ENCODE assay signal across 9 cellular contexts in genomic region chr1:169044296-169044695, GRCh38.
DNase-seq lines count a peak whose midpoint lies in the region; ATAC-seq, FAIRE-seq and TF ChIP-seq lines count a peak whose summit lies in the region.
"Had no signal": no experiment of that assay in that cellular context is flagged by ENCODE, and none has a peak within 500 bp of the region (broad histone marks: within the 10 kb centered on the region; RNA-seq: fewer than 3 reads in every experiment).

No MANE protein-coding gene starts in this region.

- H3K4me3 Mint-ChIP-seq in activated T-cell treated with anti-CD3 and anti-CD28 coated beads, Interleukin-2, amount 50 U/mL, for 24 hours: peak overlapping the region; percentile 1

- H3K36me3 ChIP-seq in rectal smooth muscle tissue (ENCODE audit: control insufficient read depth, insufficient read depth, low read length): no peaks in the 10 kb centered on the region

- ATAC-seq in GM21423 (IDR thresholded peaks at IDR 0.05; ENCODE audit: unreplicated experiment): peak; percentile 81
- peak; percentile 86 for ATAC-seq in HG03575 (IDR thresholded peaks at IDR 0.05; ENCODE audit: extremely low read depth, insufficient number of reproducible peaks, low FRiP score, unreplicated experiment)

- peak; percentile 37; the same call in 1 of the 2 replicates for TF ChIP-seq POLR2A in GM12892 (IDR thresholded peaks at IDR 0.05; ENCODE audit: low read depth, low read length)

- H3K4me1 Mint-ChIP-seq in activated T-cell treated with anti-CD3 and anti-CD28 coated beads, Interleukin-2, amount 50 U/mL, for 24 hours (ENCODE audit: low read depth): peaks cover 65% of the 10 kb centered on the region

- H3K4me1 ChIP-seq in rectal smooth muscle tissue (ENCODE audit: control insufficient read depth, insufficient read depth, low read length): no peaks in the 10 kb centered on the region

- DNase-seq in GM12892 (ENCODE audit: insufficient read length) (no peak), urothelium cell line (ENCODE audit: low spot score) (no peak), NCI-H1436 treated with DMSO at 0.1 percent for 48 hours (lab: John Stamatoyannopoulos, UW) (no peak), NCI-H2171 (lab: John Stamatoyannopoulos, UW) (no peak)
- no peak for DNase-seq in activated T-cell treated with anti-CD3 and anti-CD28 coated beads, Interleukin-2, amount 50 U/mL, for 24 hours

- no peak overlapping the region for H3K9ac ChIP-seq in rectal smooth muscle tissue (ENCODE audit: low read length)

- H3K27ac Mint-ChIP-seq in activated T-cell treated with anti-CD3 and anti-CD28 coated beads, Interleukin-2, amount 50 U/mL, for 24 hours: peak overlapping the region; percentile 10
- H3K27ac Mint-ChIP-seq: IgD-negative memory B cell had no signal

- H3K27ac ChIP-seq in rectal smooth muscle tissue (ENCODE audit: low read depth, low read length): no peak overlapping the region

- H3K36me3 Mint-ChIP-seq in activated T-cell treated with anti-CD3 and anti-CD28 coated beads, Interleukin-2, amount 50 U/mL, for 24 hours (ENCODE audit: low read depth): no peaks in the 10 kb centered on the region

- FAIRE-seq in GM12892 (lab: Jason Lieb, UNC): peak; percentile 97
- FAIRE-seq in urothelium cell line (lab: Jason Lieb, UNC): no peak

- no peaks in the 10 kb centered on the region for H3K27me3 ChIP-seq in rectal smooth muscle tissue (ENCODE audit: control insufficient read depth, insufficient read depth, low read length)

- H3K9me3 Mint-ChIP-seq in activated T-cell treated with anti-CD3 and anti-CD28 coated beads, Interleukin-2, amount 50 U/mL, for 24 hours: no peaks in the 10 kb centered on the region

- H3K4me3 ChIP-seq in rectal smooth muscle tissue (ENCODE audit: low read length): peak overlapping the region; percentile 6

- H3K27me3 Mint-ChIP-seq in activated T-cell treated with anti-CD3 and anti-CD28 coated beads, Interleukin-2, amount 50 U/mL, for 24 hours: no peaks in the 10 kb centered on the region
